In genomic region chr15:48833526-48833925, GRCh38 we compare ENCODE assay signal across 24 cellular contexts.
"Had no signal": no experiment of that assay in that cellular context is flagged by ENCODE, and none has a peak within 500 bp of the region (broad histone marks: within the 10 kb centered on the region; RNA-seq: fewer than 3 reads in every experiment).

No MANE protein-coding gene starts in this region.

- H3K36me3 ChIP-seq: brain microvascular endothelial cell, cardiac muscle cell, SJSA1 had no signal

- H3K27ac ChIP-seq: brain microvascular endothelial cell, cardiac muscle cell, SJSA1 had no signal

- DNase-seq: activated CD4-positive, alpha-beta T cell treated with anti-CD3 and anti-CD28 coated beads for 48 hours; activated CD4-positive, alpha-beta T cell treated with anti-CD3 and anti-CD28 coated beads, Interleukin-2, amount 50 U/mL, for 4 hours; activated CD4-positive, CD25-positive, alpha-beta regulatory T cell treated with anti-CD3 and anti-CD28 coated beads, Interleukin-2, amount 50 U/mL, for 72 hours; activated CD8-positive, alpha-beta T cell treated with anti-CD3 and anti-CD28 coated beads, Interleukin-2, amount 10 ng/mL, durations not matched to agents 7 days and 5 days; activated effector memory CD4-positive, alpha-beta T cell treated with anti-CD3 and anti-CD28 coated beads, Interleukin-2, amount 50 U/mL, for 16 hours; activated naive CD4-positive, alpha-beta T cell treated with Interleukin-2 at 50 U/mL for 16 hours; activated T-cell treated with anti-CD3 and anti-CD28 coated beads, Interleukin-2, amount 50 U/mL, for 4 hours; brain microvascular endothelial cell; Karpas-422; NCI-H1048; NCI-H146; NCI-H187 treated with DMSO at 0.1 percent for 48 hours; NCI-H2081 treated with DMSO at 0.1 percent for 48 hours; NCI-H446; NCI-H524; PC-3; SHP77; T-helper 9 cell had no signal

- H3K27ac Mint-ChIP-seq: activated CD8-positive, alpha-beta T cell treated with anti-CD3 and anti-CD28 coated beads, Interleukin-2, amount 10 ng/mL, durations not matched to agents 7 days and 5 days; activated naive CD8-positive, alpha-beta T cell; T-helper 1 cell treated with Interleukin-12 subunit alpha and Interleukin-12 subunit beta and Interleukin-4 antibody, amounts not matched to agents 30 μg/mL and 1 μg/mL, for 36 hours; WTC11 had no signal

- H3K4me1 Mint-ChIP-seq: WTC11 had no signal

- H3K4me3 ChIP-seq: cardiac muscle cell, K562, SJSA1 had no signal

- H3K4me3 Mint-ChIP-seq: activated CD8-positive, alpha-beta T cell treated with anti-CD3 and anti-CD28 coated beads, Interleukin-2, amount 10 ng/mL, durations not matched to agents 7 days and 5 days; activated naive CD8-positive, alpha-beta T cell; activated T-cell treated with anti-CD3 and anti-CD28 coated beads, Interleukin-2, amount 50 U/mL, for 4 hours; T-helper 1 cell treated with Interleukin-12 subunit alpha and Interleukin-12 subunit beta and Interleukin-4 antibody, amounts not matched to agents 30 μg/mL and 1 μg/mL, for 36 hours; WTC11 had no signal

- H3K27me3 ChIP-seq: brain microvascular endothelial cell, cardiac muscle cell, SJSA1 had no signal

- H3K36me3 Mint-ChIP-seq: WTC11 had no signal

- H3K4me1 ChIP-seq: SJSA1 had no signal
